In the genomic region with DNA sequence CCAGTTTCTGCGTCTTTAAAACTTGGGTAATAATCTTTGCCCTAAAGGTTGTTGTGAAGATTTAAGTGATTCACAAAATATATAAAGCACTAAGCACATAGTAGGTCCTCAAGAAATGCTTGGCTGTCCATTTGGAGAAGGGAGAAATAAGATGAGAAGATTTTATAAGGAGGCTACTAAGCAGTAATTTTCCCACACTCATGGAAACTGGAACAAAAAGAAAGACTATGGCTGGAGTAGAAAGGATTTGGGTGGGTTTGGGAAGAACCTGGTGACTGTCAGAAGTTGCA, we compare ENCODE assay signal across 9 cellular contexts. TPM values are rescaled to one million over a fixed set of nuclear protein-coding genes. Genes with fewer than 3 reads are reported as not detected.
DNase-seq lines count a peak whose midpoint lies in the region; ATAC-seq and TF ChIP-seq lines count a peak whose summit lies in the region.
"Had no signal": no experiment of that assay in that cellular context is flagged by ENCODE, and none has a peak within 500 bp of the region (broad histone marks: within the 10 kb centered on the region; RNA-seq: fewer than 3 reads in every experiment).

No MANE protein-coding gene starts in this region.

- no peak for ATAC-seq in CD8-positive, alpha-beta T cell
- ATAC-seq in Panc1: no peak

- WGBS in ovary, 3 donors: 67 to 86% (median 79%) methylated on average over 1 of the region's 1 CpG

- H3K27me3 Mint-ChIP-seq in CD8-positive, alpha-beta T cell (ENCODE audit: low read depth): no peaks in the 10 kb centered on the region

- H3K36me3 ChIP-seq in CD8-positive, alpha-beta T cell (ENCODE audit: insufficient read depth, low read length): no peaks in the 10 kb centered on the region
- H3K36me3 ChIP-seq in Panc1 (ENCODE audit: control insufficient read depth, insufficient read depth, low read length) (no peaks in the 10 kb centered on the region), ovary (no peaks in the 10 kb centered on the region)

- POLR2A ChIA-PET in CD8-positive, alpha-beta T cell (lab: Charles Lee): interaction anchor here (1.0 to 9.5 kb wide), 4 partner anchors 34 to 100 kb away, joined by 3 to 270 read pairs (median 26); partner anchors contain the start of genes NCBP2L and TSC22D3
- POLR2A ChIA-PET in Panc1 (lab: Charles Lee): interaction anchor here (0.6 kb wide), 1 partner anchor 144 kb away, joined by 3 read pairs; no protein-coding TSS in a partner anchor

- TF ChIP-seq EP300 in ovary (IDR thresholded peaks at IDR 0.05): no peak

- intact Hi-C loops in CD8-positive, alpha-beta T cell (cut with DNase I, micrococcal nuclease): no loop called here
- intact Hi-C loops in Panc1 (cut with micrococcal nuclease; ENCODE audit: unreplicated experiment) (loop anchor here (5.0 kb wide), 1 partner anchor 102 kb away; the partner anchor contains the start of genes NCBP2L and TSC22D3), dorsolateral prefrontal cortex (cut with DNase I) (loop anchor here in 1 of 2 donors (5.0 kb wide), 1 partner anchor 37 kb away; no protein-coding TSS in a partner anchor), ovary (cut with DNase I) (loop anchor here in 2 of 4 donors (2.0 to 5.0 kb wide), 2 partner anchors 37 to 41 kb away; no protein-coding TSS in a partner anchor)

- no peaks in the 10 kb centered on the region for H3K27me3 ChIP-seq in CD8-positive, alpha-beta T cell (ENCODE audit: insufficient read depth, low read length)
- 0 out of 2 replicates have a peak, but pooled peaks cover 2% of the 10 kb centered on the region for H3K27me3 ChIP-seq in Panc1 (ENCODE audit: control insufficient read depth, insufficient read depth, low read length)
- H3K27me3 ChIP-seq in dorsolateral prefrontal cortex: peaks cover 0 to 87% (median 21%) of the 10 kb centered on the region in 45 donors
- no peaks in the 10 kb centered on the region for H3K27me3 ChIP-seq in ovary

- CTCF ChIA-PET in CD8-positive, alpha-beta T cell (lab: Charles Lee): interaction anchor here (3.2 to 15.4 kb wide), 2 partner anchors 40 to 101 kb away, joined by 41 to 278 read pairs; partner anchors contain the start of genes NCBP2L and TSC22D3
- CTCF ChIA-PET in Panc1 (lab: Charles Lee): no interaction called here

- no peaks in the 10 kb centered on the region for H3K9me3 Mint-ChIP-seq in CD8-positive, alpha-beta T cell

- peak overlapping the region; percentile 82 for H3K4me3 Mint-ChIP-seq in CD8-positive, alpha-beta T cell

- no peaks in the 10 kb centered on the region for H3K36me3 Mint-ChIP-seq in CD8-positive, alpha-beta T cell

- no peaks in the 10 kb centered on the region for H3K9me3 ChIP-seq in CD8-positive, alpha-beta T cell (ENCODE audit: low read length)
- H3K9me3 ChIP-seq in Panc1 (ENCODE audit: control insufficient read depth, insufficient read depth, low read depth, low read length) (no peaks in the 10 kb centered on the region), ovary (no peaks in the 10 kb centered on the region)

- TSS peak; percentile 72 for BruUV-seq in Panc1 (replicated peaks; lab: Mats Ljungman, UMichigan)

- H3K4me1 ChIP-seq in CD8-positive, alpha-beta T cell (ENCODE audit: insufficient read depth, low read length): peaks cover 60% of the 10 kb centered on the region
- H3K4me1 ChIP-seq in Panc1 (ENCODE audit: control insufficient read depth, insufficient read depth, low read length) (peaks cover 25% of the 10 kb centered on the region), ovary (ENCODE audit: insufficient read depth) (peaks cover 2% of the 10 kb centered on the region)

- DNase-seq in CD8-positive, alpha-beta T cell: no peak
- DNase-seq in Panc1 (ENCODE audit: low read depth, low spot score): no peak
- DNase-seq in dorsolateral prefrontal cortex: no peak
- DNase-seq in ovary: no peak
- DNase-seq in stimulated activated naive CD4-positive, alpha-beta T cell (lab: John Stamatoyannopoulos, UW): no peak
- DNase-seq in activated gamma-delta T cell treated with Interleukin-2 at 50 U/mL for 16 hours: no peak
- DNase-seq in NCI-H1417 (lab: John Stamatoyannopoulos, UW): no peak
- DNase-seq in G401 (ENCODE audit: low spot score): no peak

- no peak for TF ChIP-seq CTCF in CD8-positive, alpha-beta T cell (IDR thresholded peaks at IDR 0.05)
- no peak for TF ChIP-seq CTCF in Panc1 (IDR thresholded peaks at IDR 0.05)
- TF ChIP-seq CTCF in dorsolateral prefrontal cortex (IDR thresholded peaks at IDR 0.05 in 54 of 56, conservative IDR thresholded peaks at IDR 0.05 in 2 of 56; ENCODE audit: low read depth in 1 of 56, partially characterized antibody in 56 of 56): no peak
- no peak for TF ChIP-seq CTCF in ovary (IDR thresholded peaks at IDR 0.05)

- H3K27ac Mint-ChIP-seq in CD8-positive, alpha-beta T cell: peak overlapping the region; percentile 99
- H3K27ac Mint-ChIP-seq: progenitor cell of endocrine pancreas had no signal

- in situ Hi-C loops in Panc1 (cut with HindIII; ENCODE audit: low pct_unique_long_range_greater_than_20kb, low sequenced_read_pairs): no loop called here
- in situ Hi-C loops in G401 (cut with HindIII; ENCODE audit: low sequenced_read_pairs): no loop called here

- H3K27ac ChIP-seq in CD8-positive, alpha-beta T cell (ENCODE audit: low read depth, low read length): peak overlapping the region; percentile 98
- H3K27ac ChIP-seq in Panc1 (ENCODE audit: low read length): no peak overlapping the region
- peak overlapping the region in 34 of 59 donors; percentile 1 to 87 (median 62) for H3K27ac ChIP-seq in dorsolateral prefrontal cortex
- peak overlapping the region; percentile 66 to 85 for H3K27ac ChIP-seq in ovary

- peak overlapping the region; percentile 78 for H3K4me3 ChIP-seq in CD8-positive, alpha-beta T cell (ENCODE audit: low read depth, low read length)
- H3K4me3 ChIP-seq in Panc1 (ENCODE audit: low read depth in 2 of 2, low read length in 2 of 2): 0 out of 4 replicates have a peak overlapping the region, but pooled peaks of 1 of the 2 experiments have one; percentile 81
- H3K4me3 ChIP-seq in dorsolateral prefrontal cortex: peak overlapping the region in 16 of 59 donors; percentile 31 to 61 (median 50)
- peak overlapping the region; percentile 63 for H3K4me3 ChIP-seq in ovary

- H3K4me1 Mint-ChIP-seq in CD8-positive, alpha-beta T cell (ENCODE audit: low read depth): peaks cover 64% of the 10 kb centered on the region

- TF ChIP-seq POLR2A in ovary (IDR thresholded peaks at IDR 0.05): no peak

RNA-seq across cellular contexts. Expression of gene PRPS1, which starts 47.0 kb away (rescaled TPM):
- total RNA-seq in CD8-positive, alpha-beta T cell: 10 to 100 TPM; 65.6 to 74.7 TPM
- total RNA-seq in Panc1 (2021; ENCODE audit: unreplicated experiment) (152 TPM), dorsolateral prefrontal cortex (10 to 100 TPM; 23.4 to 69.9 (median 44.7) TPM), ovary (10 to 100 TPM; 19.6 to 40.9 (median 32.8) TPM)
- 127 TPM for polyA plus RNA-seq in Panc1 (2012; ENCODE audit: insufficient read length)
- polyA plus RNA-seq in ovary: 10 to 100 TPM; 20.0 to 72.3 TPM
- 99.8 and 113 TPM in 2 replicates for total RNA-seq in G401 (2014; rRNA removed; shearing (Covaris generic))
